Comparison of ENCODE assay signal across 25 cellular contexts in the genomic region with DNA sequence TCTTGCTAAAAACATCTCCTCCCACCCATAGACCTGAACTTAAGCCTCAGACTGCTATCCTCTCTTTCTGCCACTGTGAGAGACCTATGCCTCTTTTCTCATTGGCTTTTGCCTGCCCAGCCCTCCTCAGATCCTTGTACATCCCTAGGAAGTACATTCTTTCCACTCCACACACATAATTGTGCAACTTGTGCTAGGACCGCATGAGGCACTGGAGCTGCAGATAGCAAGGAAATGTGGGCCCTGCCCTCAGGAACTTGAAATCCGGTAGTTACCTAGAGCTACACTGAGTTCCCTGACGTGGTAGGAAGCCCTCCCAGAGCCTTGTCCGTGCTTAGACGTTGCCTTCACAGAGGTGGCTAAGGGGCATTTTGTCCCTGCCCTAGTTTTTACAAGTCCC. TPM values are rescaled to one million over a fixed set of nuclear protein-coding genes. Genes with fewer than 3 reads are reported as not detected.
"Had no signal": no experiment of that assay in that cellular context is flagged by ENCODE, and none has a peak within 500 bp of the region (broad histone marks: within the 10 kb centered on the region; RNA-seq: fewer than 3 reads in every experiment).

No MANE protein-coding gene starts in this region.

- H3K9me3 ChIP-seq: breast epithelium, lower lobe of right lung, spleen had no signal

- H3K27ac Mint-ChIP-seq: activated B cell treated with CpG ODN at 0.5 μM for 24 hours; activated CD4-positive, alpha-beta T cell treated with anti-CD3 and anti-CD28 coated beads for 36 hours; activated naive CD8-positive, alpha-beta T cell; activated T-cell treated with anti-CD3 and anti-CD28 coated beads, Interleukin-2, amount 50 U/mL, for 24 hours; activated T-helper 17 cell treated with anti-CD3 and anti-CD28 coated beads, Interleukin-2, amount 50 U/mL, for 72 hours; dendritic cell treated with granulocyte-macrophage colony-stimulating factor and Interleukin-4, amounts not matched to agents 40 ng/mL and 50 ng/mL, for 4 days; naive thymus-derived CD4-positive, alpha-beta T cell; neural progenitor cell; progenitor cell of endocrine pancreas had no signal

- H3K4me1 Mint-ChIP-seq: activated CD4-positive, alpha-beta T cell treated with anti-CD3 and anti-CD28 coated beads for 36 hours; activated T-helper 17 cell treated with anti-CD3 and anti-CD28 coated beads, Interleukin-2, amount 50 U/mL, for 72 hours had no signal

- H3K36me3 Mint-ChIP-seq: activated naive CD8-positive, alpha-beta T cell; naive thymus-derived CD4-positive, alpha-beta T cell; neural progenitor cell had no signal

- H3K4me3 Mint-ChIP-seq: activated B cell treated with CpG ODN at 0.5 μM for 24 hours; activated CD4-positive, alpha-beta T cell treated with anti-CD3 and anti-CD28 coated beads for 36 hours; activated naive CD8-positive, alpha-beta T cell; activated T-cell treated with anti-CD3 and anti-CD28 coated beads, Interleukin-2, amount 50 U/mL, for 24 hours; activated T-helper 17 cell treated with anti-CD3 and anti-CD28 coated beads, Interleukin-2, amount 50 U/mL, for 72 hours; dendritic cell treated with granulocyte-macrophage colony-stimulating factor and Interleukin-4, amounts not matched to agents 40 ng/mL and 50 ng/mL, for 4 days; naive thymus-derived CD4-positive, alpha-beta T cell; neural progenitor cell had no signal

- ATAC-seq: activated CD4-positive, alpha-beta T cell treated with anti-CD3 and anti-CD28 coated beads for 36 hours; activated T-helper 17 cell treated with anti-CD3 and anti-CD28 coated beads, Interleukin-2, amount 50 U/mL, for 72 hours; left colon; naive thymus-derived CD4-positive, alpha-beta T cell had no signal

- DNase-seq: activated B cell treated with CpG ODN at 0.5 μM for 24 hours; activated CD4-positive, alpha-beta T cell treated with anti-CD3 and anti-CD28 coated beads for 36 hours; activated CD4-positive, alpha-beta T cell treated with anti-CD3 and anti-CD28 coated beads, Interleukin-2, amount 50 U/mL, for 4 hours; activated CD8-positive, alpha-beta memory T cell treated with anti-CD3 and anti-CD28 coated beads for 24 hours; activated CD8-positive, alpha-beta memory T cell treated with anti-CD3 and anti-CD28 coated beads, Interleukin-2, amount 50 U/mL, for 4 hours; activated naive CD4-positive, alpha-beta T cell; activated T-cell treated with anti-CD3 and anti-CD28 coated beads, Interleukin-2, amount 50 U/mL, for 24 hours; amniotic stem cell; effector CD8-positive, alpha-beta T cell; glutamatergic neuron; left colon; lower lobe of right lung; naive thymus-derived CD4-positive, alpha-beta T cell; retina; spleen; stimulated activated CD4-positive, alpha-beta T cell treated with anti-CD3 and anti-CD28 coated beads, Interleukin-4, amount 100 ng/mL, for 1 hour; stimulated activated naive CD4-positive, alpha-beta T cell treated with Interleukin-2 at 50 U/mL for 16 hours; T1000 had no signal

- H3K4me2 ChIP-seq: neural progenitor cell had no signal

- H3K27me3 ChIP-seq: breast epithelium, neural progenitor cell had no signal

- H3K36me3 ChIP-seq: breast epithelium, lower lobe of right lung, neural progenitor cell, spleen had no signal

- H3K9me3 Mint-ChIP-seq: activated B cell treated with CpG ODN at 0.5 μM for 24 hours; activated T-cell treated with anti-CD3 and anti-CD28 coated beads, Interleukin-2, amount 50 U/mL, for 24 hours; activated T-helper 17 cell treated with anti-CD3 and anti-CD28 coated beads, Interleukin-2, amount 50 U/mL, for 72 hours; dendritic cell treated with granulocyte-macrophage colony-stimulating factor and Interleukin-4, amounts not matched to agents 40 ng/mL and 50 ng/mL, for 4 days; neural progenitor cell had no signal

- H3K9ac ChIP-seq: neural progenitor cell had no signal

- H3K27ac ChIP-seq: breast epithelium, lower lobe of right lung, neural progenitor cell had no signal

- H2AFZ ChIP-seq: neural progenitor cell had no signal

- H3K4me1 ChIP-seq: breast epithelium, lower lobe of right lung had no signal

- H3K4me3 ChIP-seq: breast epithelium, lower lobe of right lung, neural progenitor cell, spleen had no signal

- H3K27me3 Mint-ChIP-seq: activated B cell treated with CpG ODN at 0.5 μM for 24 hours had no signal

RNA-seq across cellular contexts. Expression of gene NTF3, which starts 41.2 kb away (rescaled TPM):
- total RNA-seq: activated B cell treated with CpG ODN at 0.5 μM for 24 hours; activated CD4-positive, alpha-beta T cell treated with anti-CD3 and anti-CD28 coated beads for 36 hours; activated T-helper 17 cell treated with anti-CD3 and anti-CD28 coated beads, Interleukin-2, amount 50 U/mL, for 72 hours; naive thymus-derived CD4-positive, alpha-beta T cell; T-helper 1 cell treated with Interleukin-12 subunit alpha and Interleukin-12 subunit beta and Interleukin-4 antibody, amounts not matched to agents 30 ng/mL and 1 ng/mL, for 36 hours had no signal
- polyA plus RNA-seq: naive thymus-derived CD4-positive, alpha-beta T cell had no signal
